37 cellular contexts compared by ENCODE assay signal in genomic region chr12:126966498-126966897, GRCh38.
"Had no signal": no experiment of that assay in that cellular context is flagged by ENCODE, and none has a peak within 500 bp of the region (broad histone marks: within the 10 kb centered on the region; RNA-seq: fewer than 3 reads in every experiment).

No MANE protein-coding gene starts in this region.

- H3K9me3 ChIP-seq: adrenal gland, SJSA1 had no signal

- DNase-seq: activated B cell treated with CpG ODN at 0.5 μM for 24 hours; activated CD4-positive, alpha-beta memory T cell treated with anti-CD3 and anti-CD28 coated beads for 36 hours; activated CD4-positive, alpha-beta T cell treated with anti-CD3 and anti-CD28 coated beads for 4 hours; activated CD4-positive, alpha-beta T cell treated with anti-CD3 and anti-CD28 coated beads, Interleukin-2, amount 50 U/mL, for 1 hour; activated CD4-positive, CD25-positive, alpha-beta regulatory T cell treated with anti-CD3 and anti-CD28 coated beads, Interleukin-2, amount 50 U/mL, for 72 hours; activated CD8-positive, alpha-beta memory T cell treated with anti-CD3 and anti-CD28 coated beads, Interleukin-2, amount 50 U/mL, for 4 hours; activated gamma-delta T cell treated with Interleukin-2 at 50 U/mL for 16 hours; activated naive CD4-positive, alpha-beta T cell treated with anti-CD3 and anti-CD28 coated beads for 36 hours; activated T-cell treated with anti-CD3 and anti-CD28 coated beads for 4 hours; activated T-cell treated with anti-CD3 and anti-CD28 coated beads, Interleukin-2, amount 50 U/mL, for 4 hours; adrenal gland; caudate nucleus; cerebellar nuclear complex; Kasumi-1; KBM-7; MM.1S; MV-4-11; NCI-H1092; NCI-H1417; NCI-H146; NCI-H187; NCI-H2029 treated with DMSO at 0.1 percent for 48 hours; NCI-H2107; NCI-H2171; NCI-H510A; NCI-H526 treated with DMSO at 0.1 percent for 48 hours; NCI-H774; SHP77; T-cell; T-helper 2 cell; T-helper 9 cell had no signal

- H3K27ac ChIP-seq: adrenal gland, SJSA1 had no signal

- ATAC-seq: activated naive CD4-positive, alpha-beta T cell treated with anti-CD3 and anti-CD28 coated beads, Interleukin-2, amount 50 U/mL, for 72 hours; activated T-cell treated with anti-CD3 and anti-CD28 coated beads, Interleukin-2, amount 50 U/mL, for 4 hours; Panc1; SK-N-SH treated with all-trans-retinoic acid at 6 μM for 48 hours; T-cell had no signal

- FAIRE-seq: astrocyte, bronchial epithelial cell had no signal

- H3K36me3 ChIP-seq: adrenal gland, SJSA1 had no signal

- H3K27me3 ChIP-seq: adrenal gland, SJSA1 had no signal

- H3K4me3 ChIP-seq: adrenal gland, SJSA1 had no signal

- H3K4me1 ChIP-seq: adrenal gland, SJSA1 had no signal
